In genomic region chr19:18152444-18152816, GRCh38 we compare ENCODE assay signal across 1 cellular context.
TF ChIP-seq lines count a peak whose summit lies in the region.

No MANE protein-coding gene starts in this region.

TF ChIP-seq in HEK293, 187 proteins besides CTCF, POLR2A, EP300 and RAD21 (continued from another document):
- TF ChIP-seq ZBTB6 (tag by site-specific recombination; IDR thresholded peaks at IDR 0.05) (no peak), ZNF514 (tag by site-specific recombination; IDR thresholded peaks at IDR 0.05) (no peak), TCF7L2 (IDR thresholded peaks at IDR 0.05; ENCODE audit: borderline replicate concordance, low read depth, low read length) (no peak), ZNF639 (tag by site-specific recombination; IDR thresholded peaks at IDR 0.05) (no peak), ZNF560 (tag by site-specific recombination; IDR thresholded peaks at IDR 0.05; ENCODE audit: borderline replicate concordance) (no peak), ZFP69B (tag by site-specific recombination; IDR thresholded peaks at IDR 0.05) (no peak), ZNF843 (tag by site-specific recombination; IDR thresholded peaks at IDR 0.05) (no peak), ZNF654 (tag by site-specific recombination; IDR thresholded peaks at IDR 0.05; ENCODE audit: low read depth) (0 out of 2 replicates have a peak, but pooled peaks have one; percentile 4), ZNF555 (tag by site-specific recombination; conservative IDR thresholded peaks at IDR 0.05) (no peak), ATF2 (tag by site-specific recombination; IDR thresholded peaks at IDR 0.05; ENCODE audit: low read depth) (no peak), ZXDB (tag by site-specific recombination; IDR thresholded peaks at IDR 0.05) (0 out of 2 replicates have a peak, but pooled peaks have one; percentile 10), ZNF280C (tag by site-specific recombination; IDR thresholded peaks at IDR 0.05) (no peak), ZIC2 (tag by site-specific recombination; IDR thresholded peaks at IDR 0.05) (no peak), ZNF449 (tag by site-specific recombination; IDR thresholded peaks at IDR 0.05) (peak; percentile 16; the same call in 1 of the 2 replicates), ZNF174 (tag by site-specific recombination; IDR thresholded peaks at IDR 0.05) (no peak), ZNF610 (tag by site-specific recombination; IDR thresholded peaks at IDR 0.05; ENCODE audit: borderline replicate concordance) (no peak), ZNF114 (tag by site-specific recombination; IDR thresholded peaks at IDR 0.05) (no peak), ZNF792 (tag by site-specific recombination; IDR thresholded peaks at IDR 0.05) (no peak), YY1 (tag by site-specific recombination; IDR thresholded peaks at IDR 0.05) (no peak), ZNF10 (tag by site-specific recombination; IDR thresholded peaks at IDR 0.05) (no peak), ZNF140 (tag by site-specific recombination; IDR thresholded peaks at IDR 0.05) (no peak), ZNF202 (tag by site-specific recombination; IDR thresholded peaks at IDR 0.05; ENCODE audit: borderline replicate concordance) (no peak), HOXC10 (CRISPR knock-in tag; IDR thresholded peaks at IDR 0.05) (no peak), ZBTB48 (tag by site-specific recombination; IDR thresholded peaks at IDR 0.05) (peak; percentile 83), ZNF2 (tag by site-specific recombination; IDR thresholded peaks at IDR 0.05) (no peak), ZBTB11 (tag by site-specific recombination; conservative IDR thresholded peaks at IDR 0.05; ENCODE audit: low read depth) (peak; percentile 88), ZNF37A (tag by site-specific recombination; IDR thresholded peaks at IDR 0.05) (no peak), ZNF274 (IDR thresholded peaks at IDR 0.05; ENCODE audit: low read length) (no peak), ZNF274 (tag by site-specific recombination; IDR thresholded peaks at IDR 0.05; ENCODE audit: borderline replicate concordance) (no peak)
